Comparison of ENCODE assay signal across 2 cellular contexts in genomic region chr14:37652042-37652441, GRCh38.
TF ChIP-seq lines count a peak whose summit lies in the region.

No MANE protein-coding gene starts in this region.

TF ChIP-seq in IMR-90, 13 proteins besides CTCF, POLR2A, EP300 and RAD21:
- TF ChIP-seq MAFK (IDR thresholded peaks at IDR 0.05; ENCODE audit: low read depth, low read length) (peak; percentile 46), NFE2L2 (IDR thresholded peaks at IDR 0.05; ENCODE audit: low read depth, low read length) (no peak)

TF ChIP-seq in K562, 482 proteins besides CTCF, POLR2A, EP300 and RAD21:
- TF ChIP-seq ZNF830 (CRISPR knock-in tag; IDR thresholded peaks at IDR 0.05) (no peak), PHF21A (IDR thresholded peaks at IDR 0.05; ENCODE audit: borderline replicate concordance, low read depth) (no peak), ZNF217 (CRISPR knock-in tag; IDR thresholded peaks at IDR 0.05) (no peak), ZC3H4 (CRISPR knock-in tag; IDR thresholded peaks at IDR 0.05; ENCODE audit: borderline replicate concordance) (no peak), NFIX (CRISPR knock-in tag; IDR thresholded peaks at IDR 0.05; ENCODE audit: low read depth) (no peak), POLR3A (IDR thresholded peaks at IDR 0.05; ENCODE audit: borderline replicate concordance, extremely low read depth, insufficient read depth, insufficient read length) (no peak), MAFF (IDR thresholded peaks at IDR 0.05; ENCODE audit: low read length) (0 out of 2 replicates have a peak, but pooled peaks have one; percentile 23), TGIF2 (CRISPR knock-in tag; IDR thresholded peaks at IDR 0.05) (no peak)
- TF ChIP-seq, protein P1, sequence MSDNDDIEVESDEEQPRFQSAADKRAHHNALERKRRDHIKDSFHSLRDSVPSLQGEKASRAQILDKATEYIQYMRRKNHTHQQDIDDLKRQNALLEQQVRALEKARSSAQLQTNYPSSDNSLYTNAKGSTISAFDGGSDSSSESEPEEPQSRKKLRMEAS (CRISPR knock-in tag; IDR thresholded peaks at IDR 0.05): no peak
